ENCODE assay signal across 12 cellular contexts in genomic region chr14:51744372-51745150, GRCh38.
"Had no signal": no experiment of that assay in that cellular context is flagged by ENCODE, and none has a peak within 500 bp of the region (broad histone marks: within the 10 kb centered on the region; RNA-seq: fewer than 3 reads in every experiment).

No MANE protein-coding gene starts in this region.

- DNase-seq: activated CD4-positive, CD25-positive, alpha-beta regulatory T cell treated with anti-CD3 and anti-CD28 coated beads, Interleukin-2, amount 50 U/mL, for 72 hours; activated gamma-delta T cell; erythroblast; gastrocnemius medialis; heart right ventricle; left colon; midbrain; right cardiac atrium; stimulated activated CD4-positive, alpha-beta T cell treated with anti-CD3 and anti-CD28 coated beads, Interleukin-4, amount 100 ng/mL, for 24 hours; stimulated activated naive CD4-positive, alpha-beta T cell treated with Interleukin-2 at 50 U/mL for 16 hours; T-helper 9 cell; trophoblast cell had no signal

- ATAC-seq: gastrocnemius medialis, heart right ventricle, left colon, right cardiac atrium had no signal
